ENCODE assay signal across 27 cellular contexts in the genomic region with DNA sequence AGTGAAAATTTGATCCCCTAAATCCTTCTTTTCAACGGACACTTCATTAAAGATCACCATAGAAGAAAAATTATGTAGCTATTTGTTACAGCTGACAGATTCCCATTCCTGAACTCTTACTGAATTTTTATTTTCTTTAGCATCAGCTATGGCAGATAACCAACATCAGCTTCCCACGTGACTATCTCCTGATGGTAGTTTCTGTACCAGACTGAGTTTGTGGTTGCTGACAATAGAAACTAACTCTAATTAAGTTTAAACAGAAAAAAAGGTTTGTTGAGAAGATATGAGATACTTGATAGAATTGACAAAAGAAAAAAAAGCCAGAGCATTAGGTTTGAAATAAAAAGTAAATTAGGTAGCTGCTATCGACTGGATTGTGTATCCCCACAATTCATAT.
"Had no signal": no experiment of that assay in that cellular context is flagged by ENCODE, and none has a peak within 500 bp of the region (broad histone marks: within the 10 kb centered on the region; RNA-seq: fewer than 3 reads in every experiment).

No MANE protein-coding gene starts in this region.

- H3K27me3 ChIP-seq: brain microvascular endothelial cell, esophagus squamous epithelium, gastroesophageal sphincter, heart right ventricle had no signal

- H3K36me3 ChIP-seq: brain microvascular endothelial cell, esophagus squamous epithelium had no signal

- ATAC-seq: activated naive CD4-positive, alpha-beta T cell treated with anti-CD3 and anti-CD28 coated beads, Interleukin-2, amount 50 U/mL, for 72 hours; activated T-cell treated with anti-CD3 and anti-CD28 coated beads, Interleukin-2, amount 50 U/mL, for 72 hours; effector memory CD8-positive, alpha-beta T cell; gastroesophageal sphincter; WTC11 had no signal

- DNase-seq: activated CD4-positive, alpha-beta memory T cell treated with anti-CD3 and anti-CD28 coated beads, Interleukin-2, amount 10 ng/mL, durations not matched to agents 7 days and 5 days; activated CD4-positive, alpha-beta T cell treated with anti-CD3 and anti-CD28 coated beads for 1 hour; activated CD4-positive, alpha-beta T cell treated with anti-CD3 and anti-CD28 coated beads for 4 hours; activated CD4-positive, alpha-beta T cell treated with anti-CD3 and anti-CD28 coated beads, Interleukin-2, amount 10 ng/mL, durations not matched to agents 7 days and 5 days; activated CD4-positive, alpha-beta T cell treated with anti-CD3 and anti-CD28 coated beads, Interleukin-2, amount 50 U/mL, for 4 hours; activated CD8-positive, alpha-beta memory T cell treated with anti-CD3 and anti-CD28 coated beads, Interleukin-2, amount 50 U/mL, for 48 hours; activated gamma-delta T cell; activated naive CD4-positive, alpha-beta T cell; activated naive CD4-positive, alpha-beta T cell treated with anti-CD3 and anti-CD28 coated beads, Interleukin-2, amount 10 ng/mL, durations not matched to agents 7 days and 5 days; activated naive CD8-positive, alpha-beta T cell treated with anti-CD3 and anti-CD28 coated beads, Interleukin-2, amount 10 ng/mL, durations not matched to agents 7 days and 5 days; activated T-cell treated with anti-CD3 and anti-CD28 coated beads for 4 hours; activated T-cell treated with anti-CD3 and anti-CD28 coated beads, Interleukin-2, amount 50 U/mL, for 24 hours; activated T-cell treated with anti-CD3 and anti-CD28 coated beads, Interleukin-2, amount 50 U/mL, for 72 hours; brain microvascular endothelial cell; effector CD4-positive, alpha-beta T cell; effector memory CD8-positive, alpha-beta T cell; esophagus squamous epithelium; foreskin melanocyte; heart right ventricle had no signal

- FAIRE-seq: astrocyte, bronchial epithelial cell had no signal

- H3K27ac ChIP-seq: brain microvascular endothelial cell, coronary artery, epithelial cell of prostate, esophagus squamous epithelium, gastroesophageal sphincter, VCaP had no signal

- H3K4me3 ChIP-seq: coronary artery, esophagus squamous epithelium, gastroesophageal sphincter, heart right ventricle had no signal

- H3K4me1 ChIP-seq: esophagus squamous epithelium had no signal

- H3K9me3 ChIP-seq: esophagus squamous epithelium had no signal
